ENCODE assay signal across 8 cellular contexts in genomic region chr1:244050835-244051444, GRCh38. TPM values are rescaled to one million over a fixed set of nuclear protein-coding genes. Genes with fewer than 3 reads are reported as not detected.
DNase-seq lines count a peak whose midpoint lies in the region; ATAC-seq and TF ChIP-seq lines count a peak whose summit lies in the region.

TSS of gene ZBTB18 (plus strand) at chr1:244051283. CDS start at chr1:244051432, 149 bp downstream.

- H3K4me3 ChIP-seq in BJ (ENCODE audit: low read depth, low read length) (peak within 1 kb of the TSS; percentile 84), HL-60 (replicated peaks; ENCODE audit: insufficient read depth, low read length) (peak within 1 kb of the TSS; percentile 57), Panc1 (ENCODE audit: low read depth in 2 of 2, low read length in 2 of 2) (peak within 1 kb of the TSS; percentile 46 to 67), lower leg skin (ENCODE audit: low read depth, poor library complexity, severe bottlenecking) (no peak within 1 kb of the TSS), testis (peak within 1 kb of the TSS; percentile 78 to 81)

- WGBS in lower leg skin, 2 donors = 14 to 18% methylated on average over 4 of the region's 4 CpGs
- 29 to 30% methylated on average over 4 of the region's 4 CpGs for WGBS in testis, 2 donors

- DNase-seq in BJ (ENCODE audit: low read depth) (no peak), HL-60 (ENCODE audit: low read depth in 1 of 2, low spot score in 1 of 2) (no peak), Panc1 (ENCODE audit: low read depth, low spot score) (no peak), dermis blood vessel endothelial cell (peak; percentile 73), lower leg skin (ENCODE audit: low spot score in 2 of 2) (peak in 1 of 2 donors; percentile 84), testis (peak; percentile 57), NK-92 (lab: John Stamatoyannopoulos, UW; ENCODE audit: unreplicated experiment) (no peak)
- no peak for DNase-seq in activated CD4-positive, CD25-positive, alpha-beta regulatory T cell treated with anti-CD3 and anti-CD28 coated beads, Interleukin-2, amount 50 U/mL, for 72 hours

- intact Hi-C loops in Panc1 (cut with micrococcal nuclease; ENCODE audit: unreplicated experiment) (no loop called here), lower leg skin (cut with DNase I; ENCODE audit: low total_unique reads) (no loop called here), testis (cut with DNase I; ENCODE audit: low total_unique reads) (no loop called here)

- H3K9me3 ChIP-seq in Panc1 (ENCODE audit: control insufficient read depth, insufficient read depth, low read depth, low read length) = no peaks in the 10 kb centered on the region
- no peaks in the 10 kb centered on the region for H3K9me3 ChIP-seq in testis

- POLR2A ChIA-PET in BJ (lab: Charles Lee) = interaction anchor here (0.6 kb wide), 1 partner anchor 94 kb away, joined by 3 read pairs; no protein-coding TSS in a partner anchor
- POLR2A ChIA-PET in Panc1 (lab: Charles Lee) = interaction anchor here (0.6 kb wide), 1 partner anchor 301 kb away, joined by 5 read pairs; no protein-coding TSS in a partner anchor

- ATAC-seq in Panc1 = no peak

- TF ChIP-seq POLR2A in lower leg skin (IDR thresholded peaks at IDR 0.05) (no peak), testis (IDR thresholded peaks at IDR 0.05) (no peak)

- H3K27me3 ChIP-seq in BJ (ENCODE audit: control insufficient read depth, insufficient read depth, low read length) (no peaks in the 10 kb centered on the region), HL-60 (ENCODE audit: insufficient read depth, poor library complexity, severe bottlenecking) (no peaks in the 10 kb centered on the region), Panc1 (ENCODE audit: control insufficient read depth, insufficient read depth, low read length) (no peaks in the 10 kb centered on the region; the same call in 1 of the 2 replicates), testis (no peaks in the 10 kb centered on the region)

- H3K4me1 ChIP-seq in Panc1 (ENCODE audit: control insufficient read depth, insufficient read depth, low read length) (peaks cover 19% of the 10 kb centered on the region), testis (peaks cover 33% of the 10 kb centered on the region)

- BruUV-seq in Panc1 (replicated peaks; lab: Mats Ljungman, UMichigan) = no TSS peak

- H3K27ac ChIP-seq in HL-60 (replicated peaks) = peak within 1 kb of the TSS; percentile 66
- no peak within 1 kb of the TSS for H3K27ac ChIP-seq in Panc1 (ENCODE audit: low read length)
- peak within 1 kb of the TSS; percentile 84 to 91 for H3K27ac ChIP-seq in testis

- H3K36me3 ChIP-seq in BJ (ENCODE audit: control insufficient read depth, insufficient read depth, low read length) (peaks cover 10% of the 10 kb centered on the region), Panc1 (ENCODE audit: control insufficient read depth, insufficient read depth, low read length) (no peaks in the 10 kb centered on the region), testis (ENCODE audit: low read depth, missing control alignments) (no peaks in the 10 kb centered on the region)

- in situ Hi-C loops in Panc1 (cut with HindIII; ENCODE audit: low pct_unique_long_range_greater_than_20kb, low sequenced_read_pairs) = no loop called here

- CTCF ChIA-PET in BJ (lab: Yijun Ruan, JAX) (interaction anchor here (0.9 to 1.2 kb wide), 2 partner anchors 36 to 106 kb away, joined by 3 read pairs; no protein-coding TSS in a partner anchor), Panc1 (lab: Charles Lee) (no interaction called here)

- TF ChIP-seq CTCF in BJ (IDR thresholded peaks at IDR 0.05; ENCODE audit: insufficient read depth, low read depth, low read length) (no peak), HL-60 (IDR thresholded peaks at IDR 0.05; ENCODE audit: insufficient read depth, low read length) (no peak), Panc1 (IDR thresholded peaks at IDR 0.05) (no peak), lower leg skin (IDR thresholded peaks at IDR 0.05) (no peak), testis (IDR thresholded peaks at IDR 0.05) (no peak)

RNA-seq across cellular contexts. Expression of gene ZBTB18, which starts in this region (rescaled TPM):
- polyA plus RNA-seq in BJ (2011; rRNA removed) (12.7 and 13.6 TPM in 2 replicates), testis (ENCODE audit: insufficient read depth, low read depth, low replicate concordance) (45.0 TPM)
- 14.7 and 16.8 TPM in 2 replicates for polyA minus RNA-seq in BJ (2011; rRNA and poly(A)+ RNA removed)
- total RNA-seq in Panc1 (2021; ENCODE audit: unreplicated experiment) (9.9 TPM), dermis blood vessel endothelial cell (25.4 and 41.0 TPM in 2 replicates), lower leg skin (10 to 100 TPM; 10.6 to 14.3 (median 11.7) TPM), testis (10 to 100 TPM; 54.3 to 61.9 TPM)
- 4.6 TPM for polyA plus RNA-seq in Panc1 (2012; ENCODE audit: insufficient read length)

Comparison
In these comparisons a context has a peak if more than half of its experiments do, and no peak if none do; other contexts are left out.
1. DNase-seq: peak in dermis blood vessel endothelial cell (single experiment) and testis (single experiment); none in BJ (single experiment), HL-60 (0 of 2), Panc1 (single experiment), activated CD4-positive, CD25-positive, alpha-beta regulatory T cell treated with anti-CD3 and anti-CD28 coated beads, Interleukin-2, amount 50 U/mL, for 72 hours (single experiment) and NK-92 (single experiment).